Comparison of ENCODE assay signal across 1 cellular context in the genomic region with DNA sequence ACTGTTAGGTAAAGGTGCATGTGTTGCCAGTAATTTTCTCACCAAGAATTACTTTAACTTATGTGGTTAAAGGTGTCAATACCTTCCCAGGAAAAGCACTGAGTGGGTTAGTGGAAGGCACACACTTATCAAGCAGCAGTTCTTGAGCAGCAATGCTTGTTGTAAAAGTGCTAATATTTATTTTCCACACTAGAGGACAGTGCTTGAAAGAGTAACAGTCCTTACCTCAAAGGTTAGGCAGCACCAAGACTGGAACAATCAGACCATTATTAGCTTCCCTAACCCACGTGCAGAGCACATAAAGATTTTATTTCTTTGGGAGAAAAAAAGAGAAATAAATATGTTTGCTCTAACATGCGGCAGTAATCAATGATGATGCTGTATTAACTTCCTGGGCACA.
TF ChIP-seq lines count a peak whose summit lies in the region.

No MANE protein-coding gene starts in this region.

TF ChIP-seq in HepG2, 621 proteins besides CTCF, POLR2A, EP300 and RAD21 (continued from another document):
- TF ChIP-seq ZNF124 (CRISPR knock-in tag; IDR thresholded peaks at IDR 0.05): no peak
- peak; percentile 30; the same call in 1 of the 2 replicates for TF ChIP-seq NCOA2 (CRISPR knock-in tag; IDR thresholded peaks at IDR 0.05)
- no peak for TF ChIP-seq CBX1 (IDR thresholded peaks at IDR 0.05; ENCODE audit: low read depth)
- TF ChIP-seq KLF16 (CRISPR knock-in tag; IDR thresholded peaks at IDR 0.05): 0 out of 4 replicates have a peak, but pooled peaks of 1 of the 2 experiments have one; percentile 9
- 0 out of 2 replicates have a peak, but pooled peaks have one; percentile 21 for TF ChIP-seq MIER3 (CRISPR knock-in tag; IDR thresholded peaks at IDR 0.05; ENCODE audit: borderline replicate concordance)
- TF ChIP-seq, protein P1, sequence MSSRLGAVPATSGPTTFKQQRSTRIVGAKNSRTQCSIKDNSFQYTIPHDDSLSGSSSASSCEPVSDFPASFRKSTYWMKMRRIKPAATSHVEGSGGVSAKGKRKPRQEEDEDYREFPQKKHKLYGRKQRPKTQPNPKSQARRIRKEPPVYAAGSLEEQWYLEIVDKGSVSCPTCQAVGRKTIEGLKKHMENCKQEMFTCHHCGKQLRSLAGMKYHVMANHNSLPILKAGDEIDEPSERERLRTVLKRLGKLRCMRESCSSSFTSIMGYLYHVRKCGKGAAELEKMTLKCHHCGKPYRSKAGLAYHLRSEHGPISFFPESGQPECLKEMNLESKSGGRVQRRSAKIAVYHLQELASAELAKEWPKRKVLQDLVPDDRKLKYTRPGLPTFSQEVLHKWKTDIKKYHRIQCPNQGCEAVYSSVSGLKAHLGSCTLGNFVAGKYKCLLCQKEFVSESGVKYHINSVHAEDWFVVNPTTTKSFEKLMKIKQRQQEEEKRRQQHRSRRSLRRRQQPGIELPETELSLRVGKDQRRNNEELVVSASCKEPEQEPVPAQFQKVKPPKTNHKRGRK (CRISPR knock-in tag; IDR thresholded peaks at IDR 0.05): no peak
- 0 out of 2 replicates have a peak, but pooled peaks have one; percentile 8 for TF ChIP-seq RARA (CRISPR knock-in tag; IDR thresholded peaks at IDR 0.05)
- peak; percentile 59; the same call in 1 of the 2 replicates for TF ChIP-seq FOXA3 (CRISPR knock-in tag; IDR thresholded peaks at IDR 0.05)
- no peak for TF ChIP-seq SOX6 (IDR thresholded peaks at IDR 0.05)
- TF ChIP-seq SOX6 (CRISPR knock-in tag; IDR thresholded peaks at IDR 0.05): peak; percentile 71
- TF ChIP-seq ELF3 (CRISPR knock-in tag; IDR thresholded peaks at IDR 0.05): peak; percentile 47
- TF ChIP-seq ZNF839 (CRISPR knock-in tag; IDR thresholded peaks at IDR 0.05; ENCODE audit: borderline replicate concordance): no peak
- TF ChIP-seq ZNF484 (CRISPR knock-in tag; IDR thresholded peaks at IDR 0.05; ENCODE audit: borderline replicate concordance, low read depth): no peak
- TF ChIP-seq, protein P2, sequence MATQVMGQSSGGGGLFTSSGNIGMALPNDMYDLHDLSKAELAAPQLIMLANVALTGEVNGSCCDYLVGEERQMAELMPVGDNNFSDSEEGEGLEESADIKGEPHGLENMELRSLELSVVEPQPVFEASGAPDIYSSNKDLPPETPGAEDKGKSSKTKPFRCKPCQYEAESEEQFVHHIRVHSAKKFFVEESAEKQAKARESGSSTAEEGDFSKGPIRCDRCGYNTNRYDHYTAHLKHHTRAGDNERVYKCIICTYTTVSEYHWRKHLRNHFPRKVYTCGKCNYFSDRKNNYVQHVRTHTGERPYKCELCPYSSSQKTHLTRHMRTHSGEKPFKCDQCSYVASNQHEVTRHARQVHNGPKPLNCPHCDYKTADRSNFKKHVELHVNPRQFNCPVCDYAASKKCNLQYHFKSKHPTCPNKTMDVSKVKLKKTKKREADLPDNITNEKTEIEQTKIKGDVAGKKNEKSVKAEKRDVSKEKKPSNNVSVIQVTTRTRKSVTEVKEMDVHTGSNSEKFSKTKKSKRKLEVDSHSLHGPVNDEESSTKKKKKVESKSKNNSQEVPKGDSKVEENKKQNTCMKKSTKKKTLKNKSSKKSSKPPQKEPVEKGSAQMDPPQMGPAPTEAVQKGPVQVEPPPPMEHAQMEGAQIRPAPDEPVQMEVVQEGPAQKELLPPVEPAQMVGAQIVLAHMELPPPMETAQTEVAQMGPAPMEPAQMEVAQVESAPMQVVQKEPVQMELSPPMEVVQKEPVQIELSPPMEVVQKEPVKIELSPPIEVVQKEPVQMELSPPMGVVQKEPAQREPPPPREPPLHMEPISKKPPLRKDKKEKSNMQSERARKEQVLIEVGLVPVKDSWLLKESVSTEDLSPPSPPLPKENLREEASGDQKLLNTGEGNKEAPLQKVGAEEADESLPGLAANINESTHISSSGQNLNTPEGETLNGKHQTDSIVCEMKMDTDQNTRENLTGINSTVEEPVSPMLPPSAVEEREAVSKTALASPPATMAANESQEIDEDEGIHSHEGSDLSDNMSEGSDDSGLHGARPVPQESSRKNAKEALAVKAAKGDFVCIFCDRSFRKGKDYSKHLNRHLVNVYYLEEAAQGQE (IDR thresholded peaks at IDR 0.05; ENCODE audit: borderline replicate concordance in 1 of 2, low read depth in 1 of 2, low read length in 2 of 2): no peak
- TF ChIP-seq ZNF746 (CRISPR knock-in tag; IDR thresholded peaks at IDR 0.05): no peak
- no peak for TF ChIP-seq MEIS2 (CRISPR knock-in tag; IDR thresholded peaks at IDR 0.05)
- TF ChIP-seq, protein P3, sequence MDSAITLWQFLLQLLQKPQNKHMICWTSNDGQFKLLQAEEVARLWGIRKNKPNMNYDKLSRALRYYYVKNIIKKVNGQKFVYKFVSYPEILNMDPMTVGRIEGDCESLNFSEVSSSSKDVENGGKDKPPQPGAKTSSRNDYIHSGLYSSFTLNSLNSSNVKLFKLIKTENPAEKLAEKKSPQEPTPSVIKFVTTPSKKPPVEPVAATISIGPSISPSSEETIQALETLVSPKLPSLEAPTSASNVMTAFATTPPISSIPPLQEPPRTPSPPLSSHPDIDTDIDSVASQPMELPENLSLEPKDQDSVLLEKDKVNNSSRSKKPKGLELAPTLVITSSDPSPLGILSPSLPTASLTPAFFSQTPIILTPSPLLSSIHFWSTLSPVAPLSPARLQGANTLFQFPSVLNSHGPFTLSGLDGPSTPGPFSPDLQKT (CRISPR knock-in tag; IDR thresholded peaks at IDR 0.05; ENCODE audit: borderline replicate concordance): no peak
